Comparison of ENCODE assay signal across 8 cellular contexts in the genomic region with DNA sequence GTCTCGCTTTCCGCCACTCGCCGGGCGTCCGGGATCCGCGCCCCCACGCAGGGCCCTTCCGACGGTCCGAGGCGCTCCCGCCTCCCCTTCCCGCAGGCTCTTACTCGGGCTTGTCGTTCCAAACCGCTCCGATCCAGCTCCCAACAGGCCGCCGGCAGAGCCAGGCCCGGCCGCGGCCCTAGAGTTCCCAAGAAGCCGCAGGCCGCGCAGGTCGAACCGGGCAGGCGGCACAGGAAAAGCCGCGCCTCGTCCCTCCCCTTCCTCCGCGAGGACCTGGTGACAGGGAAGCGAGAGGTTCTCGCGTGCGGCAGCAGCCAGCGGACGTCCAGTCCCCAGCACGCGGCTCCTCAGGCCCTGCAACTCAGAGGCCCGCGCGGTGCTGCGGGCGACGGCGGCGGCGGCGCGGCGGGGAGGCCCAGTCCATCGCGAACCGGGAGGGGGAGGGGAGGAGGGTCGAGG. TPM values are rescaled to one million over a fixed set of nuclear protein-coding genes. Genes with fewer than 3 reads are reported as not detected.
DNase-seq lines count a peak whose midpoint lies in the region; ATAC-seq and TF ChIP-seq lines count a peak whose summit lies in the region.

No MANE protein-coding gene starts in this region.

- DNase-seq in NCI-H2171 (lab: John Stamatoyannopoulos, UW) (peak; percentile 75), NCI-H2171 treated with DMSO at 0.1 percent for 48 hours (lab: John Stamatoyannopoulos, UW) (no peak), RWPE2 (ENCODE audit: low spot score) (peak; percentile 94), epithelial cell of proximal tubule (ENCODE audit: low read depth) (no peak), neural crest cell (ENCODE audit: low read depth, low spot score) (no peak), middle frontal gyrus (ENCODE audit: extremely low spot score, low spot score) (no peak)
- no peak for DNase-seq in activated CD4-positive, alpha-beta T cell treated with anti-CD3 and anti-CD28 coated beads for 1 hour

- ATAC-seq in HG02763 (IDR thresholded peaks at IDR 0.05; ENCODE audit: unreplicated experiment), result peak; percentile 39
- peak; percentile 51 for ATAC-seq in RWPE2 (ENCODE audit: low read depth)

- peak overlapping the region; percentile 97 for H3K27ac Mint-ChIP-seq in neural crest cell (ENCODE audit: unreplicated experiment)

- H3K27ac ChIP-seq in RWPE2 (ENCODE audit: poor library complexity, severe bottlenecking), result peak overlapping the region; percentile 82

- peak overlapping the region; percentile 90 for H3K4me3 ChIP-seq in RWPE2 (ENCODE audit: severe bottlenecking)
- H3K4me3 ChIP-seq in epithelial cell of proximal tubule (ENCODE audit: low read depth, low read length), result peak overlapping the region; percentile 91

- peaks cover 33% of the 10 kb centered on the region for H3K36me3 ChIP-seq in RWPE2 (ENCODE audit: low read depth)

- H3K4me1 Mint-ChIP-seq in neural crest cell, result peaks cover 32% of the 10 kb centered on the region

- H3K36me3 Mint-ChIP-seq in neural crest cell (ENCODE audit: low read depth), result peaks cover 14% of the 10 kb centered on the region

- no peaks in the 10 kb centered on the region for H3K27me3 ChIP-seq in RWPE2 (ENCODE audit: insufficient read depth, poor library complexity, severe bottlenecking)

- TF ChIP-seq CTCF in RWPE2 (IDR thresholded peaks at IDR 0.05; ENCODE audit: poor library complexity, severe bottlenecking), result no peak
- TF ChIP-seq CTCF in epithelial cell of proximal tubule (conservative IDR thresholded peaks at IDR 0.05; ENCODE audit: low read depth, low read length), result no peak
- TF ChIP-seq CTCF in neural crest cell (conservative IDR thresholded peaks at IDR 0.05), result no peak

- peaks cover 14% of the 10 kb centered on the region for H3K4me1 ChIP-seq in RWPE2 (ENCODE audit: insufficient read depth, poor library complexity, severe bottlenecking)

- H3K9me3 ChIP-seq in RWPE2 (ENCODE audit: severe bottlenecking), result no peaks in the 10 kb centered on the region

- peak overlapping the region; percentile 94 for H3K4me3 Mint-ChIP-seq in neural crest cell

- no peaks in the 10 kb centered on the region for H3K9me3 Mint-ChIP-seq in neural crest cell

- H3K27me3 Mint-ChIP-seq in neural crest cell (ENCODE audit: low read depth), result no peaks in the 10 kb centered on the region

RNA-seq across cellular contexts. Expression of gene HECTD1, which starts 0.3 kb away (rescaled TPM):
- total RNA-seq in epithelial cell of proximal tubule (92.5 and 101 TPM in 2 replicates), neural crest cell (152 and 166 TPM in 2 replicates)

Comparison
In these comparisons a context has a peak if more than half of its experiments do, and no peak if none do; other contexts are left out.
1. DNase-seq: peak in NCI-H2171 (single experiment) and RWPE2 (single experiment); none in NCI-H2171 treated with DMSO at 0.1 percent for 48 hours (single experiment), epithelial cell of proximal tubule (single experiment), neural crest cell (single experiment), middle frontal gyrus (single experiment) and activated CD4-positive, alpha-beta T cell treated with anti-CD3 and anti-CD28 coated beads for 1 hour (single experiment).